ENCODE assay signal across 14 cellular contexts in the genomic region with DNA sequence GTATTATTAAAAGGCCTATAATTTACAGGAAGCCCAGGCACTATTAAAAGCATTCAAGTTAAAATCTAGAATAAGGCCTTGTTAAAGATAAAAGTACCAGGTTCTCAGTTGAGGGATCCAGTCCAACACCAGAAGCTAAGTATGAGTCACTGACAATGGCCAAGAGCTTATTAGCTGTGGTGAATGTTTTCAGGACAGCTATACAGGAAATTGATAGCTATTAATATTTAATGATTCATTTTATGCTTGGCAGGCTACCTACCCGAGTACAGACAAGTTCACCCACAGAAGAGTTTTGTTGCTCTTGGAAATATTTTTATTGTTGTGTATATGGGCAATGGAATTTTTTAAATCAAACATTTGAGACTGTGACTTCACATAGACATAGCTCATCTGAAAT.
DNase-seq lines count a peak whose midpoint lies in the region; ATAC-seq and TF ChIP-seq lines count a peak whose summit lies in the region.
"Had no signal": no experiment of that assay in that cellular context is flagged by ENCODE, and none has a peak within 500 bp of the region (broad histone marks: within the 10 kb centered on the region; RNA-seq: fewer than 3 reads in every experiment).

No MANE protein-coding gene starts in this region.

- H3K4me1 ChIP-seq in RWPE2 (ENCODE audit: insufficient read depth, poor library complexity, severe bottlenecking) (peaks cover 15% of the 10 kb centered on the region), Peyer's patch (no peaks in the 10 kb centered on the region)

- H3K27ac ChIP-seq in RWPE2 (ENCODE audit: poor library complexity, severe bottlenecking), result peak overlapping the region; percentile 57
- H3K27ac ChIP-seq in Peyer's patch, result no peak overlapping the region

- H3K36me3 ChIP-seq in RWPE2 (ENCODE audit: low read depth) (no peaks in the 10 kb centered on the region), Peyer's patch (no peaks in the 10 kb centered on the region)

- H3K27me3 ChIP-seq in RWPE2 (ENCODE audit: insufficient read depth, poor library complexity, severe bottlenecking) (no peaks in the 10 kb centered on the region), Peyer's patch (no peaks in the 10 kb centered on the region)

- no peak for TF ChIP-seq CTCF in RWPE2 (IDR thresholded peaks at IDR 0.05; ENCODE audit: poor library complexity, severe bottlenecking)
- no peak for TF ChIP-seq CTCF in Peyer's patch (IDR thresholded peaks at IDR 0.05)

- no peak overlapping the region for H3K4me3 ChIP-seq in RWPE2 (ENCODE audit: severe bottlenecking)
- H3K4me3 ChIP-seq in Peyer's patch, result no peak overlapping the region

- no peak for DNase-seq in RWPE2 (ENCODE audit: low spot score)
- peak; percentile 65 for DNase-seq in glomerular visceral epithelial cell (ENCODE audit: extremely low spot score)
- no peak for DNase-seq in inferior parietal cortex (ENCODE audit: extremely low spot score)
- DNase-seq in AG20443 (ENCODE audit: low spot score), result no peak
- DNase-seq in Peyer's patch, result no peak
- no peak for DNase-seq in stimulated activated CD4-positive, alpha-beta T cell treated with anti-CD3 and anti-CD28 coated beads, Interleukin-15, amount 100 ng/mL, for 24 hours
- DNase-seq: activated naive CD4-positive, alpha-beta T cell treated with anti-CD3 and anti-CD28 coated beads, Interleukin-2, amount 50 U/mL, for 16 hours; DMS79 treated with DMSO at 0.1 percent for 48 hours; midbrain; RPMI8226; stimulated activated CD4-positive, alpha-beta T cell treated with anti-CD3 and anti-CD28 coated beads, Interleukin-2, amount 100 ng/mL, for 24 hours had no signal

- no peaks in the 10 kb centered on the region for H3K9me3 ChIP-seq in RWPE2 (ENCODE audit: severe bottlenecking)
- H3K9me3 ChIP-seq in Peyer's patch, result no peaks in the 10 kb centered on the region

- ATAC-seq in GM18508 (IDR thresholded peaks at IDR 0.05; ENCODE audit: insufficient read depth, unreplicated experiment), result peak; percentile 56
- peak; percentile 71 for ATAC-seq in HG03175 (IDR thresholded peaks at IDR 0.05; ENCODE audit: unreplicated experiment)
- ATAC-seq in RWPE2 (ENCODE audit: low read depth), result peak; percentile 97
- ATAC-seq: stimulated activated effector memory CD8-positive, alpha-beta T cell treated with anti-CD3 and anti-CD28 coated beads, Interleukin-12 subunit alpha, Interleukin-12 subunit beta, amount 100 ng/mL, for 72 hours had no signal

- no peak for TF ChIP-seq POLR2A in Peyer's patch (IDR thresholded peaks at IDR 0.05)
